Comparison of ENCODE assay signal across 20 cellular contexts in genomic region chr2:99706734-99707133, GRCh38.
DNase-seq lines count a peak whose midpoint lies in the region; ATAC-seq and TF ChIP-seq lines count a peak whose summit lies in the region.
"Had no signal": no experiment of that assay in that cellular context is flagged by ENCODE, and none has a peak within 500 bp of the region (broad histone marks: within the 10 kb centered on the region; RNA-seq: fewer than 3 reads in every experiment).

No MANE protein-coding gene starts in this region.

- H3K36me3 Mint-ChIP-seq in osteocyte (ENCODE audit: unreplicated experiment): peaks cover 37% of the 10 kb centered on the region

- H3K4me3 ChIP-seq in heart left ventricle: peak overlapping the region in 7 of 12 donors; percentile 15 to 39 (median 30)

- CTCF ChIA-PET in HEK293T (lab: Yijun Ruan, JAX): no interaction called here

- H3K9me3 ChIP-seq in heart left ventricle: no peaks in the 10 kb centered on the region

- H3K4me3 Mint-ChIP-seq in osteocyte (ENCODE audit: unreplicated experiment): no peak overlapping the region
- H3K4me3 Mint-ChIP-seq: activated CD8-positive, alpha-beta T cell treated with anti-CD3 and anti-CD28 coated beads, Interleukin-2, amount 10 ng/mL, durations not matched to agents 7 days and 5 days; activated T-helper 17 cell treated with anti-CD3 and anti-CD28 coated beads, Interleukin-2, amount 50 U/mL, for 72 hours; dendritic cell treated with granulocyte-macrophage colony-stimulating factor and Interleukin-4, amounts not matched to agents 40 ng/mL and 50 ng/mL, for 4 days had no signal

- TF ChIP-seq CTCF in heart left ventricle (IDR thresholded peaks at IDR 0.05) (no peak), osteocyte (IDR thresholded peaks at IDR 0.05) (no peak)

- no peaks in the 10 kb centered on the region for H3K36me3 ChIP-seq in heart left ventricle

- POLR2A ChIA-PET in HEK293T (lab: Yijun Ruan, JAX): no interaction called here

- H3K4me1 ChIP-seq in heart left ventricle: peaks cover 0 to 68% (median 25%) of the 10 kb centered on the region in 12 donors

- peaks cover 6% of the 10 kb centered on the region for H3K9me3 Mint-ChIP-seq in osteocyte (ENCODE audit: unreplicated experiment)
- H3K9me3 Mint-ChIP-seq: activated T-helper 17 cell treated with anti-CD3 and anti-CD28 coated beads, Interleukin-2, amount 50 U/mL, for 72 hours; dendritic cell treated with granulocyte-macrophage colony-stimulating factor and Interleukin-4, amounts not matched to agents 40 ng/mL and 50 ng/mL, for 4 days had no signal

- H3K27ac Mint-ChIP-seq in osteocyte (ENCODE audit: unreplicated experiment): peak overlapping the region; percentile 68
- H3K27ac Mint-ChIP-seq: activated CD8-positive, alpha-beta T cell treated with anti-CD3 and anti-CD28 coated beads, Interleukin-2, amount 10 ng/mL, durations not matched to agents 7 days and 5 days; activated T-helper 17 cell treated with anti-CD3 and anti-CD28 coated beads, Interleukin-2, amount 50 U/mL, for 72 hours; dendritic cell treated with granulocyte-macrophage colony-stimulating factor and Interleukin-4, amounts not matched to agents 40 ng/mL and 50 ng/mL, for 4 days had no signal

- intact Hi-C loops in Right ventricle myocardium inferior (cut with DNase I): no loop called here
- intact Hi-C loops in cardiac septum (cut with DNase I): loop anchor here (5.0 kb wide), 1 partner anchor 69 kb away; no protein-coding TSS in a partner anchor
- intact Hi-C loops in heart left ventricle (cut with DNase I): loop anchor here in 2 of 10 donors (5.0 to 10.0 kb wide), 2 partner anchors 44 to 142 kb away; no protein-coding TSS in a partner anchor

- H3K27ac ChIP-seq in heart left ventricle: peak overlapping the region in 11 of 12 donors; percentile 14 to 80 (median 67)

- H3K27me3 Mint-ChIP-seq in osteocyte (ENCODE audit: unreplicated experiment): no peaks in the 10 kb centered on the region
- H3K27me3 Mint-ChIP-seq: dendritic cell treated with granulocyte-macrophage colony-stimulating factor and Interleukin-4, amounts not matched to agents 40 ng/mL and 50 ng/mL, for 4 days had no signal

- 27 to 46% (median 34%) methylated on average over 4 of the region's 4 CpGs for WGBS in heart left ventricle, 4 donors

- TF ChIP-seq POLR2A in heart left ventricle (IDR thresholded peaks at IDR 0.05): no peak

- H3K4me1 Mint-ChIP-seq in osteocyte (ENCODE audit: unreplicated experiment): peaks cover 75% of the 10 kb centered on the region
- H3K4me1 Mint-ChIP-seq: activated T-helper 17 cell treated with anti-CD3 and anti-CD28 coated beads, Interleukin-2, amount 50 U/mL, for 72 hours had no signal

- DNase-seq in Right ventricle myocardium inferior (ENCODE audit: missing footprints): no peak
- no peak for DNase-seq in cardiac septum (ENCODE audit: low spot score)
- DNase-seq in heart left ventricle: no peak
- no peak for DNase-seq in osteocyte (ENCODE audit: extremely low spot score, unreplicated experiment)
- DNase-seq in T-helper 9 cell: no peak
- no peak for DNase-seq in HEK293T (ENCODE audit: extremely low spot score)
- DNase-seq: 8988T; activated CD8-positive, alpha-beta T cell treated with anti-CD3 and anti-CD28 coated beads, Interleukin-2, amount 10 ng/mL, durations not matched to agents 7 days and 5 days; C1 segment of cervical spinal cord; erythroblast; islet precursor cell; NCI-H2029 treated with DMSO at 0.1 percent for 48 hours; NCI-H69; substantia nigra; SW 1271 had no signal

- ATAC-seq in Right ventricle myocardium inferior (peak; percentile 43), heart left ventricle (peak; percentile 35 to 72 (median 47)), HG03159 (IDR thresholded peaks at IDR 0.05; ENCODE audit: unreplicated experiment) (no peak), HG03175 (IDR thresholded peaks at IDR 0.05; ENCODE audit: unreplicated experiment) (no peak)
- ATAC-seq: activated CD8-positive, alpha-beta T cell treated with anti-CD3 and anti-CD28 coated beads, Interleukin-2, amount 10 ng/mL, durations not matched to agents 7 days and 5 days; activated T-helper 17 cell treated with anti-CD3 and anti-CD28 coated beads, Interleukin-2, amount 50 U/mL, for 72 hours; Panc1 had no signal

- H3K27me3 ChIP-seq in heart left ventricle: no peaks in the 10 kb centered on the region

TF ChIP-seq in HEK293T, 16 proteins besides CTCF, POLR2A, EP300 and RAD21:
- TF ChIP-seq CTBP1 (IDR thresholded peaks at IDR 0.05; ENCODE audit: borderline replicate concordance) (no peak), SUZ12 (IDR thresholded peaks at IDR 0.05) (no peak), NFRKB (IDR thresholded peaks at IDR 0.05) (no peak), FOXA1 (IDR thresholded peaks at IDR 0.05) (no peak), PKNOX1 (IDR thresholded peaks at IDR 0.05) (no peak), FOXM1 (IDR thresholded peaks at IDR 0.05; ENCODE audit: borderline replicate concordance) (no peak)

Comparison
In these comparisons a context has a peak if more than half of its experiments do, and no peak if none do; other contexts are left out.
1. ATAC-seq: peak in Right ventricle myocardium inferior (single experiment) and heart left ventricle (4 of 4); none in HG03159 (single experiment) and HG03175 (single experiment).